In genomic region chr11:133936551-133936950, GRCh38 we compare ENCODE assay signal across 1 cellular context.
TF ChIP-seq lines count a peak whose summit lies in the region.

No MANE protein-coding gene starts in this region.

TF ChIP-seq in H1, 55 proteins besides CTCF, POLR2A, EP300 and RAD21:
- TF ChIP-seq SIN3A (conservative IDR thresholded peaks at IDR 0.05 in 1 of 2, IDR thresholded peaks at IDR 0.05 in 1 of 2; ENCODE audit: low read depth in 1 of 2, low read length in 2 of 2) (no peak), SUZ12 (IDR thresholded peaks at IDR 0.05; ENCODE audit: low read length) (no peak), SP4 (IDR thresholded peaks at IDR 0.05; ENCODE audit: low read length) (no peak), JUND (IDR thresholded peaks at IDR 0.05; ENCODE audit: low read length) (no peak)
